10 cellular contexts compared by ENCODE assay signal in the genomic region with DNA sequence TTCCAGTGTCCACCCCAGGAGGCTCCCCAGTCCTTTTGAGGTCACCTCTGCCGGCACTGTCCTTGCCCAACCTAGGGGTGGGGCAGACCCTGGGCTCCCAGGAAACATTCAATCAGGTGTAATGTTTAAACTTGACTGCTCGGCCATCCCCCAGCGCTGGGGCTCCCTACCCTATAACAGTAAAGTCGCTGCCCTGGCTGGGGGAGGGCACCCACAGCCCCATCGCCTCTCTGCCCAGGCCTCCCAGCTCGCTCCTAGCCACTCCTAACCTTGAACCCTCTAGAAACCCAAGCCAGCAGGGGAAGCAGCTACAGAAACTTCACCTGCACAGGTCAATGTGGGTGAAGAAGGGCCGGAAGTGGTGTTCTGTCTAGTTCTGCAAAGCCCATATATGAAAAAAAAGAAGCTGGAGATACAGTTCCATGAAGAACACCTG. TPM values are rescaled to one million over a fixed set of nuclear protein-coding genes. Genes with fewer than 3 reads are reported as not detected.
A peak's percentile ranks its signal among the peaks of the same experiment; 100 is the strongest.
DNase-seq lines count a peak whose midpoint lies in the region; ATAC-seq and TF ChIP-seq lines count a peak whose summit lies in the region.
"Had no signal": no experiment of that assay in that cellular context is flagged by ENCODE, and none has a peak within 500 bp of the region (broad histone marks: within the 10 kb centered on the region; RNA-seq: fewer than 3 reads in every experiment).

No MANE protein-coding gene starts in this region.

- H3K4me2 ChIP-seq in OCI-LY1 (ENCODE audit: low read length), result no peak overlapping the region

- peaks cover 88% of the 10 kb centered on the region for H3K4me1 Mint-ChIP-seq in CD14-positive monocyte
- peaks cover 5 to 7% of the 10 kb centered on the region in 2 donors for H3K4me1 Mint-ChIP-seq in effector memory CD8-positive, alpha-beta T cell (ENCODE audit: low read depth in 2 of 2)
- peaks cover 37% of the 10 kb centered on the region for H3K4me1 Mint-ChIP-seq in osteocyte (ENCODE audit: unreplicated experiment)

- H3K27me3 ChIP-seq in OCI-LY1 (ENCODE audit: insufficient read depth, low read length), result peaks cover 7% of the 10 kb centered on the region; the same call in 1 of the 2 replicates

- TF ChIP-seq CTCF in CD14-positive monocyte (IDR thresholded peaks at IDR 0.05), result no peak
- no peak for TF ChIP-seq CTCF in OCI-LY1 (IDR thresholded peaks at IDR 0.05; ENCODE audit: low read length)
- no peak for TF ChIP-seq CTCF in osteocyte (IDR thresholded peaks at IDR 0.05)

- no peaks in the 10 kb centered on the region for H3K9me2 ChIP-seq in OCI-LY1 (ENCODE audit: low read depth, low read length)

- no peak overlapping the region for H3K9ac ChIP-seq in OCI-LY1 (ENCODE audit: low read length)

- H3K9me3 Mint-ChIP-seq in CD14-positive monocyte (peaks cover 0 to 2% (median 0%) of the 10 kb centered on the region in 7 donors), osteocyte (ENCODE audit: unreplicated experiment) (no peaks in the 10 kb centered on the region)
- no peaks in the 10 kb centered on the region for H3K9me3 Mint-ChIP-seq in effector memory CD8-positive, alpha-beta T cell

- H3K79me2 ChIP-seq in OCI-LY1 (ENCODE audit: insufficient read depth, low read length), result no peaks in the 10 kb centered on the region

- H3K9me3 ChIP-seq in OCI-LY1 (ENCODE audit: low read length), result no peaks in the 10 kb centered on the region

- intact Hi-C loops in CD14-positive monocyte (cut with micrococcal nuclease), result loop anchor here in 1 of 2 donors (10.0 kb wide), 1 partner anchor 196 kb away; the partner anchor contains the start of gene SYNE3

- ATAC-seq in effector memory CD8-positive, alpha-beta T cell (replicated peaks), result no peak
- ATAC-seq in HG03439 (IDR thresholded peaks at IDR 0.05; ENCODE audit: unreplicated experiment) (no peak), GM21529 (IDR thresholded peaks at IDR 0.05; ENCODE audit: unreplicated experiment) (no peak)

- H3K36me3 ChIP-seq in OCI-LY1 (ENCODE audit: insufficient read depth, low read length), result no peaks in the 10 kb centered on the region

- H3K4me3 Mint-ChIP-seq in CD14-positive monocyte (peak overlapping the region; percentile 90 to 95), osteocyte (ENCODE audit: unreplicated experiment) (peak overlapping the region; percentile 69)
- peak overlapping the region; percentile 76 to 82 for H3K4me3 Mint-ChIP-seq in effector memory CD8-positive, alpha-beta T cell

- no peaks in the 10 kb centered on the region for H3F3A ChIP-seq in OCI-LY1 (ENCODE audit: insufficient read depth, low read length)

- H3K27ac ChIP-seq in OCI-LY1 (ENCODE audit: low read depth, low read length, poor library complexity, severe bottlenecking), result no peak overlapping the region

- peak overlapping the region; percentile 77 for H3K4me3 ChIP-seq in OCI-LY1 (ENCODE audit: low read depth, low read length, poor library complexity, severe bottlenecking)

- H3K27ac Mint-ChIP-seq in CD14-positive monocyte (peak overlapping the region in 3 of 7 donors; percentile 4 to 95 (median 65)), osteocyte (ENCODE audit: unreplicated experiment) (no peak overlapping the region)
- H3K27ac Mint-ChIP-seq in effector memory CD8-positive, alpha-beta T cell, result peak overlapping the region in 1 of 2 donors; percentile 41

- H3K27me3 Mint-ChIP-seq in CD14-positive monocyte (ENCODE audit: low read depth in 3 of 3), result peaks cover 2 to 19% (median 7%) of the 10 kb centered on the region in 3 donors
- peaks cover 80 to 94% of the 10 kb centered on the region in 2 donors for H3K27me3 Mint-ChIP-seq in effector memory CD8-positive, alpha-beta T cell
- no peaks in the 10 kb centered on the region for H3K27me3 Mint-ChIP-seq in osteocyte (ENCODE audit: unreplicated experiment)

- no peak overlapping the region for H2AFZ ChIP-seq in OCI-LY1 (ENCODE audit: low read length)

- H4K20me1 ChIP-seq in OCI-LY1 (ENCODE audit: insufficient read depth, low read length), result no peaks in the 10 kb centered on the region

- peaks cover 15% of the 10 kb centered on the region for H3K4me1 ChIP-seq in OCI-LY1 (ENCODE audit: insufficient read depth, low read length, severe bottlenecking)

- H3K36me3 Mint-ChIP-seq in CD14-positive monocyte, result peaks cover 9 to 16% of the 10 kb centered on the region in 2 donors
- H3K36me3 Mint-ChIP-seq in effector memory CD8-positive, alpha-beta T cell (ENCODE audit: insufficient read depth), result peaks cover 3% of the 10 kb centered on the region
- H3K36me3 Mint-ChIP-seq in osteocyte (ENCODE audit: unreplicated experiment), result no peaks in the 10 kb centered on the region

- DNase-seq in CD14-positive monocyte (ENCODE audit: low spot score), result no peak
- DNase-seq in effector memory CD8-positive, alpha-beta T cell, result no peak
- DNase-seq in osteocyte (ENCODE audit: extremely low spot score, unreplicated experiment), result no peak
- DNase-seq in epidermal melanocyte (ENCODE audit: insufficient read length, low spot score), result no peak
- DNase-seq in glomerular visceral epithelial cell (ENCODE audit: extremely low spot score), result no peak
- DNase-seq: erythroblast, occipital lobe had no signal

RNA-seq across cellular contexts. Expression of gene CLMN, which starts 1.3 kb away (rescaled TPM):
- polyA plus RNA-seq in CD14-positive monocyte, result 10 to 100 TPM; 23.2 to 33.7 TPM
- total RNA-seq in osteocyte, result 5.1 and 5.4 TPM in 2 replicates
